Comparison of ENCODE assay signal across 8 cellular contexts in genomic region chr4:124018383-124019317, GRCh38.
DNase-seq lines count a peak whose midpoint lies in the region; ATAC-seq and TF ChIP-seq lines count a peak whose summit lies in the region.

No MANE protein-coding gene starts in this region.

- no peaks in the 10 kb centered on the region for H3K9me3 Mint-ChIP-seq in activated T-helper 17 cell treated with anti-CD3 and anti-CD28 coated beads, Interleukin-2, amount 50 U/mL, for 72 hours

- H3K4me3 ChIP-seq in testis = no peak overlapping the region
- H3K4me3 ChIP-seq in effector memory CD4-positive, alpha-beta T cell (ENCODE audit: insufficient read depth, low read depth, low read length, poor library complexity, severe bottlenecking) = no peak overlapping the region

- peak overlapping the region; percentile 46 to 47 for H3K27ac ChIP-seq in testis
- H3K27ac ChIP-seq in effector memory CD4-positive, alpha-beta T cell (ENCODE audit: insufficient read depth, low read length, poor library complexity, severe bottlenecking) = no peak overlapping the region

- H3K27me3 Mint-ChIP-seq in activated T-helper 17 cell treated with anti-CD3 and anti-CD28 coated beads, Interleukin-2, amount 50 U/mL, for 72 hours = no peaks in the 10 kb centered on the region

- H3K4me1 ChIP-seq in testis = peaks cover 14% of the 10 kb centered on the region
- no peaks in the 10 kb centered on the region for H3K4me1 ChIP-seq in effector memory CD4-positive, alpha-beta T cell (ENCODE audit: control insufficient read depth, insufficient read depth, low read length, poor library complexity, severe bottlenecking)

- no peaks in the 10 kb centered on the region for H3K4me1 Mint-ChIP-seq in activated T-helper 17 cell treated with anti-CD3 and anti-CD28 coated beads, Interleukin-2, amount 50 U/mL, for 72 hours

- no peak for TF ChIP-seq POLR2A in testis (IDR thresholded peaks at IDR 0.05)

- no peaks in the 10 kb centered on the region for H3K9me3 ChIP-seq in testis
- no peaks in the 10 kb centered on the region for H3K9me3 ChIP-seq in effector memory CD4-positive, alpha-beta T cell (ENCODE audit: control insufficient read depth, low read length)

- intact Hi-C loops in testis (cut with DNase I; ENCODE audit: low total_unique reads) = no loop called here

- WGBS in testis, 2 donors = 59 to 60% methylated on average over 7 of the region's 7 CpGs

- ATAC-seq in GM21367 (IDR thresholded peaks at IDR 0.05; ENCODE audit: unreplicated experiment) = peak; percentile 100
- peak; percentile 99 for ATAC-seq in HG03521 (IDR thresholded peaks at IDR 0.05; ENCODE audit: unreplicated experiment)
- ATAC-seq in activated T-helper 17 cell treated with anti-CD3 and anti-CD28 coated beads, Interleukin-2, amount 50 U/mL, for 72 hours (replicated peaks) = peak; percentile 56

- H3K27me3 ChIP-seq in testis = no peaks in the 10 kb centered on the region
- no peaks in the 10 kb centered on the region for H3K27me3 ChIP-seq in effector memory CD4-positive, alpha-beta T cell (replicated peaks; ENCODE audit: control insufficient read depth, insufficient read depth, low read length, poor library complexity, severe bottlenecking)

- no peaks in the 10 kb centered on the region for H3K36me3 Mint-ChIP-seq in activated T-helper 17 cell treated with anti-CD3 and anti-CD28 coated beads, Interleukin-2, amount 50 U/mL, for 72 hours (ENCODE audit: low read depth)

- H3K27ac Mint-ChIP-seq in activated T-helper 17 cell treated with anti-CD3 and anti-CD28 coated beads, Interleukin-2, amount 50 U/mL, for 72 hours = no peak overlapping the region

- no peak overlapping the region for H3K4me3 Mint-ChIP-seq in activated T-helper 17 cell treated with anti-CD3 and anti-CD28 coated beads, Interleukin-2, amount 50 U/mL, for 72 hours

- no peaks in the 10 kb centered on the region for H3K36me3 ChIP-seq in testis (ENCODE audit: low read depth, missing control alignments)
- H3K36me3 ChIP-seq in effector memory CD4-positive, alpha-beta T cell (ENCODE audit: control insufficient read depth, insufficient read depth, low read length) = no peaks in the 10 kb centered on the region

- peak; percentile 21 for DNase-seq in GM10266 (ENCODE audit: extremely low spot score)
- DNase-seq in left kidney (ENCODE audit: low read depth, low spot score) = peak; percentile 82
- DNase-seq in testis = peak; percentile 45
- DNase-seq in DMS 273 (lab: John Stamatoyannopoulos, UW; ENCODE audit: unreplicated experiment) = no peak
- no peak for DNase-seq in effector memory CD4-positive, alpha-beta T cell

- TF ChIP-seq CTCF in GM10266 (IDR thresholded peaks at IDR 0.05; ENCODE audit: control insufficient read depth, insufficient read depth, low read depth, missing control alignments) (no peak), testis (IDR thresholded peaks at IDR 0.05) (no peak)

Comparison
In these comparisons a context has a peak if more than half of its experiments do, and no peak if none do; other contexts are left out.
1. DNase-seq: peak in GM10266 (single experiment), left kidney (single experiment) and testis (single experiment); none in DMS 273 (single experiment) and effector memory CD4-positive, alpha-beta T cell (0 of 3).
2. Peak in every context shown above with its lines, with median percentiles within 50 percentile points of each other: ATAC-seq.